ENCODE assay signal across 8 cellular contexts in genomic region chr13:75870397-75870801, GRCh38.
A peak's percentile ranks its signal among the peaks of the same experiment; 100 is the strongest.
DNase-seq lines count a peak whose midpoint lies in the region; ATAC-seq and TF ChIP-seq lines count a peak whose summit lies in the region.

No MANE protein-coding gene starts in this region.

- intact Hi-C loops in dendritic cell treated with granulocyte-macrophage colony-stimulating factor and Interleukin-4, amounts not matched to agents 40 ng/mL and 50 ng/mL, for 4 days (cut with micrococcal nuclease), result loop anchor here (1.0 to 10.0 kb wide), 4 partner anchors 176 to 1122 kb away; partner anchors contain the start of gene CLN5
- intact Hi-C loops in mucosa of descending colon (cut with DNase I, micrococcal nuclease), result no loop called here

- H3K9me3 Mint-ChIP-seq in T-cell, result no peaks in the 10 kb centered on the region
- H3K9me3 Mint-ChIP-seq in dendritic cell treated with granulocyte-macrophage colony-stimulating factor and Interleukin-4, amounts not matched to agents 40 ng/mL and 50 ng/mL, for 4 days, result no peaks in the 10 kb centered on the region

- peak; percentile 46 for TF ChIP-seq CTCF in mucosa of descending colon (IDR thresholded peaks at IDR 0.05)

- peak overlapping the region; percentile 81 to 85 for H3K27ac Mint-ChIP-seq in T-cell
- no peak overlapping the region for H3K27ac Mint-ChIP-seq in dendritic cell treated with granulocyte-macrophage colony-stimulating factor and Interleukin-4, amounts not matched to agents 40 ng/mL and 50 ng/mL, for 4 days

- no peak overlapping the region for H3K4me3 ChIP-seq in mucosa of descending colon

- CTCF ChIA-PET in T-cell (lab: Charles Lee), result interaction anchor here (0.6 to 3.5 kb wide), 24 partner anchors 11 to 1692 kb away, joined by 3 to 33 read pairs (median 4); no protein-coding TSS in a partner anchor

- peak overlapping the region; percentile 63 to 74 (median 70) for H3K4me3 Mint-ChIP-seq in T-cell
- peak overlapping the region; percentile 13 for H3K4me3 Mint-ChIP-seq in dendritic cell treated with granulocyte-macrophage colony-stimulating factor and Interleukin-4, amounts not matched to agents 40 ng/mL and 50 ng/mL, for 4 days

- no peaks in the 10 kb centered on the region for H3K36me3 ChIP-seq in mucosa of descending colon (ENCODE audit: low read depth)

- no peaks in the 10 kb centered on the region for H3K4me1 ChIP-seq in mucosa of descending colon (ENCODE audit: low read depth)

- no peaks in the 10 kb centered on the region for H3K9me3 ChIP-seq in mucosa of descending colon

- peaks cover 18 to 20% (median 19%) of the 10 kb centered on the region in 3 donors for H3K4me1 Mint-ChIP-seq in T-cell
- H3K4me1 Mint-ChIP-seq in dendritic cell treated with granulocyte-macrophage colony-stimulating factor and Interleukin-4, amounts not matched to agents 40 ng/mL and 50 ng/mL, for 4 days (ENCODE audit: low read depth), result peaks cover 28% of the 10 kb centered on the region

- no peaks in the 10 kb centered on the region for H3K36me3 Mint-ChIP-seq in T-cell
- H3K36me3 Mint-ChIP-seq in dendritic cell treated with granulocyte-macrophage colony-stimulating factor and Interleukin-4, amounts not matched to agents 40 ng/mL and 50 ng/mL, for 4 days (ENCODE audit: low read depth), result no peaks in the 10 kb centered on the region

- DNase-seq in EH (ENCODE audit: low read depth) (peak; percentile 50), HT-29 (ENCODE audit: low spot score) (peak; percentile 69), T-cell (peak in 10 of 34 experiments; percentile 1 to 19 (median 4)), mucosa of descending colon (no peak), NCI-H774 (lab: John Stamatoyannopoulos, UW) (no peak)

- ATAC-seq in T-cell (replicated peaks in 1 of 4) (peak; percentile 33 to 65 (median 54)), mucosa of descending colon (peak; percentile 54), GM21367 (IDR thresholded peaks at IDR 0.05; ENCODE audit: unreplicated experiment) (no peak), HG02884 (IDR thresholded peaks at IDR 0.05; ENCODE audit: unreplicated experiment) (no peak)

- peaks cover 0 to 7% of the 10 kb centered on the region in 2 donors for H3K27me3 Mint-ChIP-seq in T-cell
- peaks cover 19% of the 10 kb centered on the region for H3K27me3 Mint-ChIP-seq in dendritic cell treated with granulocyte-macrophage colony-stimulating factor and Interleukin-4, amounts not matched to agents 40 ng/mL and 50 ng/mL, for 4 days

- POLR2A ChIA-PET in T-cell (lab: Charles Lee), result no interaction called here

Comparison
In these comparisons a context has a peak if more than half of its experiments do, and no peak if none do; other contexts are left out.
1. DNase-seq: peak in EH (single experiment) and HT-29 (single experiment); none in mucosa of descending colon (0 of 3) and NCI-H774 (single experiment).
2. ATAC-seq: peak in T-cell (4 of 4) and mucosa of descending colon (single experiment); none in GM21367 (single experiment) and HG02884 (single experiment).